Comparison of ENCODE assay signal across 1 cellular context in the genomic region with DNA sequence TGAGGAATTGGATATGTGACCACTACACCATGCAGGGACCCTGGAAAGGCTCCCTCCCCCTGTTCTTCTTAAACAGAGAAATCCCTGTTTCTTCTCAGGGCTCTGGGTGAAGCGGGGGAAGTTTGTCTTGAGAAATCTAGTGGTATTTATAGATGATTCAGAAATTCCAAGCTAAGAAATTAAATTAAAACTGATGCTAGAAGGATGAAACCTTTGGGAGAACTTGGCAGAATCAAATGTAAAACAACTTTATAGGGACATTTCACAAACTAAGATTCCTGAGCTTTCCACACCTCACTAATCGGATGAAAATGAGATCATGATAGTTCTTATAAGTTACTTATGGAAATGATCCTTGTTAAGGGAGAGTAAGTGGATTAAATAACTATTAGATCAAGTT.
TF ChIP-seq lines count a peak whose summit lies in the region.

No MANE protein-coding gene starts in this region.

TF ChIP-seq in SK-N-SH treated with all-trans-retinoic acid at 6 μM for 48 hours, 23 proteins besides CTCF, POLR2A, EP300 and RAD21 (continued from another document):
- TF ChIP-seq, protein P1, sequence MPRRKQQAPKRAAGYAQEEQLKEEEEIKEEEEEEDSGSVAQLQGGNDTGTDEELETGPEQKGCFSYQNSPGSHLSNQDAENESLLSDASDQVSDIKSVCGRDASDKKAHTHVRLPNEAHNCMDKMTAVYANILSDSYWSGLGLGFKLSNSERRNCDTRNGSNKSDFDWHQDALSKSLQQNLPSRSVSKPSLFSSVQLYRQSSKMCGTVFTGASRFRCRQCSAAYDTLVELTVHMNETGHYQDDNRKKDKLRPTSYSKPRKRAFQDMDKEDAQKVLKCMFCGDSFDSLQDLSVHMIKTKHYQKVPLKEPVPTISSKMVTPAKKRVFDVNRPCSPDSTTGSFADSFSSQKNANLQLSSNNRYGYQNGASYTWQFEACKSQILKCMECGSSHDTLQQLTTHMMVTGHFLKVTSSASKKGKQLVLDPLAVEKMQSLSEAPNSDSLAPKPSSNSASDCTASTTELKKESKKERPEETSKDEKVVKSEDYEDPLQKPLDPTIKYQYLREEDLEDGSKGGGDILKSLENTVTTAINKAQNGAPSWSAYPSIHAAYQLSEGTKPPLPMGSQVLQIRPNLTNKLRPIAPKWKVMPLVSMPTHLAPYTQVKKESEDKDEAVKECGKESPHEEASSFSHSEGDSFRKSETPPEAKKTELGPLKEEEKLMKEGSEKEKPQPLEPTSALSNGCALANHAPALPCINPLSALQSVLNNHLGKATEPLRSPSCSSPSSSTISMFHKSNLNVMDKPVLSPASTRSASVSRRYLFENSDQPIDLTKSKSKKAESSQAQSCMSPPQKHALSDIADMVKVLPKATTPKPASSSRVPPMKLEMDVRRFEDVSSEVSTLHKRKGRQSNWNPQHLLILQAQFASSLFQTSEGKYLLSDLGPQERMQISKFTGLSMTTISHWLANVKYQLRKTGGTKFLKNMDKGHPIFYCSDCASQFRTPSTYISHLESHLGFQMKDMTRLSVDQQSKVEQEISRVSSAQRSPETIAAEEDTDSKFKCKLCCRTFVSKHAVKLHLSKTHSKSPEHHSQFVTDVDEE (CRISPR knock-in tag; IDR thresholded peaks at IDR 0.05): no peak
TF ChIP-seq in SK-N-SH treated with all-trans-retinoic acid at 6 μM for 48 hours: peak in this region for 8.
